ENCODE assay signal across 1 cellular context in the genomic region with DNA sequence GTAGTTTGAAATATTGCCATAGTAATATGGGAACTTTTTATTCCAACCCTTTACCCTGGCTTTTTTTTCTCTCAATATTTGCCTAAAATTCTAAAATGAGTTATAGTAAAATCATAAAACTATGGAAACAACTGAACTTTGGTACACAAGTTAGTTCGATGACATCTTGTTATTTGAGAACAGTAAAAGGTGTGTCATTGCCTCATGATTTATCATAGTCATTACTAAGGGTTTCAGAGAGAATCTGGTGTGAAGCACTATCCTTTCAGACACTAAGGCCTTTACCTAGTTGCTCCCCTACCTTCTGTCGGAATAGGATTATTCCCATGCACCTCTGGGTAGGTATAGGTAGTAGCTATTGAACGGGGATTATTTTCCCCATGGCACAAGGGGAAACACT.
TF ChIP-seq lines count a peak whose summit lies in the region.

No MANE protein-coding gene starts in this region.

TF ChIP-seq in GM23338, 12 proteins besides CTCF, POLR2A, EP300 and RAD21 (continued from another document):
- TF ChIP-seq, protein P1, sequence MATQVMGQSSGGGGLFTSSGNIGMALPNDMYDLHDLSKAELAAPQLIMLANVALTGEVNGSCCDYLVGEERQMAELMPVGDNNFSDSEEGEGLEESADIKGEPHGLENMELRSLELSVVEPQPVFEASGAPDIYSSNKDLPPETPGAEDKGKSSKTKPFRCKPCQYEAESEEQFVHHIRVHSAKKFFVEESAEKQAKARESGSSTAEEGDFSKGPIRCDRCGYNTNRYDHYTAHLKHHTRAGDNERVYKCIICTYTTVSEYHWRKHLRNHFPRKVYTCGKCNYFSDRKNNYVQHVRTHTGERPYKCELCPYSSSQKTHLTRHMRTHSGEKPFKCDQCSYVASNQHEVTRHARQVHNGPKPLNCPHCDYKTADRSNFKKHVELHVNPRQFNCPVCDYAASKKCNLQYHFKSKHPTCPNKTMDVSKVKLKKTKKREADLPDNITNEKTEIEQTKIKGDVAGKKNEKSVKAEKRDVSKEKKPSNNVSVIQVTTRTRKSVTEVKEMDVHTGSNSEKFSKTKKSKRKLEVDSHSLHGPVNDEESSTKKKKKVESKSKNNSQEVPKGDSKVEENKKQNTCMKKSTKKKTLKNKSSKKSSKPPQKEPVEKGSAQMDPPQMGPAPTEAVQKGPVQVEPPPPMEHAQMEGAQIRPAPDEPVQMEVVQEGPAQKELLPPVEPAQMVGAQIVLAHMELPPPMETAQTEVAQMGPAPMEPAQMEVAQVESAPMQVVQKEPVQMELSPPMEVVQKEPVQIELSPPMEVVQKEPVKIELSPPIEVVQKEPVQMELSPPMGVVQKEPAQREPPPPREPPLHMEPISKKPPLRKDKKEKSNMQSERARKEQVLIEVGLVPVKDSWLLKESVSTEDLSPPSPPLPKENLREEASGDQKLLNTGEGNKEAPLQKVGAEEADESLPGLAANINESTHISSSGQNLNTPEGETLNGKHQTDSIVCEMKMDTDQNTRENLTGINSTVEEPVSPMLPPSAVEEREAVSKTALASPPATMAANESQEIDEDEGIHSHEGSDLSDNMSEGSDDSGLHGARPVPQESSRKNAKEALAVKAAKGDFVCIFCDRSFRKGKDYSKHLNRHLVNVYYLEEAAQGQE (IDR thresholded peaks at IDR 0.05; ENCODE audit: unreplicated experiment): no peak
- TF ChIP-seq NANOG (IDR thresholded peaks at IDR 0.05; ENCODE audit: borderline replicate concordance) (no peak), JUNB (IDR thresholded peaks at IDR 0.05; ENCODE audit: unreplicated experiment) (no peak), ZNF331 (CRISPR knock-in tag; IDR thresholded peaks at IDR 0.05; ENCODE audit: low read depth) (no peak)
- TF ChIP-seq, protein P2, sequence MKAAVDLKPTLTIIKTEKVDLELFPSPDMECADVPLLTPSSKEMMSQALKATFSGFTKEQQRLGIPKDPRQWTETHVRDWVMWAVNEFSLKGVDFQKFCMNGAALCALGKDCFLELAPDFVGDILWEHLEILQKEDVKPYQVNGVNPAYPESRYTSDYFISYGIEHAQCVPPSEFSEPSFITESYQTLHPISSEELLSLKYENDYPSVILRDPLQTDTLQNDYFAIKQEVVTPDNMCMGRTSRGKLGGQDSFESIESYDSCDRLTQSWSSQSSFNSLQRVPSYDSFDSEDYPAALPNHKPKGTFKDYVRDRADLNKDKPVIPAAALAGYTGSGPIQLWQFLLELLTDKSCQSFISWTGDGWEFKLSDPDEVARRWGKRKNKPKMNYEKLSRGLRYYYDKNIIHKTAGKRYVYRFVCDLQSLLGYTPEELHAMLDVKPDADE (IDR thresholded peaks at IDR 0.05): no peak
- TF ChIP-seq, protein P3, sequence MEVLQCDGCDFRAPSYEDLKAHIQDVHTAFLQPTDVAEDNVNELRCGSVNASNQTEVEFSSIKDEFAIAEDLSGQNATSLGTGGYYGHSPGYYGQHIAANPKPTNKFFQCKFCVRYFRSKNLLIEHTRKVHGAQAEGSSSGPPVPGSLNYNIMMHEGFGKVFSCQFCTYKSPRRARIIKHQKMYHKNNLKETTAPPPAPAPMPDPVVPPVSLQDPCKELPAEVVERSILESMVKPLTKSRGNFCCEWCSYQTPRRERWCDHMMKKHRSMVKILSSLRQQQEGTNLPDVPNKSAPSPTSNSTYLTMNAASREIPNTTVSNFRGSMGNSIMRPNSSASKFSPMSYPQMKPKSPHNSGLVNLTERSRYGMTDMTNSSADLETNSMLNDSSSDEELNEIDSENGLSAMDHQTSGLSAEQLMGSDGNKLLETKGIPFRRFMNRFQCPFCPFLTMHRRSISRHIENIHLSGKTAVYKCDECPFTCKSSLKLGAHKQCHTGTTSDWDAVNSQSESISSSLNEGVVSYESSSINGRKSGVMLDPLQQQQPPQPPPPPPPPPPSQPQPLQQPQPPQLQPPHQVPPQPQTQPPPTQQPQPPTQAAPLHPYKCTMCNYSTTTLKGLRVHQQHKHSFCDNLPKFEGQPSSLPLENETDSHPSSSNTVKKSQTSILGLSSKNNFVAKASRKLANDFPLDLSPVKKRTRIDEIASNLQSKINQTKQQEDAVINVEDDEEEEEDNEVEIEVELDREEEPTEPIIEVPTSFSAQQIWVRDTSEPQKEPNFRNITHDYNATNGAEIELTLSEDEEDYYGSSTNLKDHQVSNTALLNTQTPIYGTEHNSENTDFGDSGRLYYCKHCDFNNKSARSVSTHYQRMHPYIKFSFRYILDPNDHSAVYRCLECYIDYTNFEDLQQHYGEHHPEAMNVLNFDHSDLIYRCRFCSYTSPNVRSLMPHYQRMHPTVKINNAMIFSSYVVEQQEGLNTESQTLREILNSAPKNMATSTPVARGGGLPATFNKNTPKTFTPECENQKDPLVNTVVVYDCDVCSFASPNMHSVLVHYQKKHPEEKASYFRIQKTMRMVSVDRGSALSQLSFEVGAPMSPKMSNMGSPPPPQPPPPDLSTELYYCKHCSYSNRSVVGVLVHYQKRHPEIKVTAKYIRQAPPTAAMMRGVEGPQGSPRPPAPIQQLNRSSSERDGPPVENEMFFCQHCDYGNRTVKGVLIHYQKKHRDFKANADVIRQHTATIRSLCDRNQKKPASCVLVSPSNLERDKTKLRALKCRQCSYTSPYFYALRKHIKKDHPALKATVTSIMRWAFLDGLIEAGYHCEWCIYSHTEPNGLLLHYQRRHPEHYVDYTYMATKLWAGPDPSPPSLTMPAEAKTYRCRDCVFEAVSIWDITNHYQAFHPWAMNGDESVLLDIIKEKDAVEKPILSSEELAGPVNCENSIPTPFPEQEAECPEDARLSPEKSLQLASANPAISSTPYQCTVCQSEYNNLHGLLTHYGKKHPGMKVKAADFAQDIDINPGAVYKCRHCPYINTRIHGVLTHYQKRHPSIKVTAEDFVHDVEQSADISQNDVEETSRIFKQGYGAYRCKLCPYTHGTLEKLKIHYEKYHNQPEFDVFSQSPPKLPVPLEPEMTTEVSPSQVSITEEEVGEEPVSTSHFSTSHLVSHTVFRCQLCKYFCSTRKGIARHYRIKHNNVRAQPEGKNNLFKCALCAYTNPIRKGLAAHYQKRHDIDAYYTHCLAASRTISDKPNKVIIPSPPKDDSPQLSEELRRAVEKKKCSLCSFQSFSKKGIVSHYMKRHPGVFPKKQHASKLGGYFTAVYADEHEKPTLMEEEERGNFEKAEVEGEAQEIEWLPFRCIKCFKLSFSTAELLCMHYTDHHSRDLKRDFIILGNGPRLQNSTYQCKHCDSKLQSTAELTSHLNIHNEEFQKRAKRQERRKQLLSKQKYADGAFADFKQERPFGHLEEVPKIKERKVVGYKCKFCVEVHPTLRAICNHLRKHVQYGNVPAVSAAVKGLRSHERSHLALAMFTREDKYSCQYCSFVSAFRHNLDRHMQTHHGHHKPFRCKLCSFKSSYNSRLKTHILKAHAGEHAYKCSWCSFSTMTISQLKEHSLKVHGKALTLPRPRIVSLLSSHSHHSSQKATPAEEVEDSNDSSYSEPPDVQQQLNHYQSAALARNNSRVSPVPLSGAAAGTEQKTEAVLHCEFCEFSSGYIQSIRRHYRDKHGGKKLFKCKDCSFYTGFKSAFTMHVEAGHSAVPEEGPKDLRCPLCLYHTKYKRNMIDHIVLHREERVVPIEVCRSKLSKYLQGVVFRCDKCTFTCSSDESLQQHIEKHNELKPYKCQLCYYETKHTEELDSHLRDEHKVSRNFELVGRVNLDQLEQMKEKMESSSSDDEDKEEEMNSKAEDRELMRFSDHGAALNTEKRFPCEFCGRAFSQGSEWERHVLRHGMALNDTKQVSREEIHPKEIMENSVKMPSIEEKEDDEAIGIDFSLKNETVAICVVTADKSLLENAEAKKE (CRISPR knock-in tag; IDR thresholded peaks at IDR 0.05): no peak
